In genomic region chr22:25661067-25661466, GRCh38 we compare ENCODE assay signal across 1 cellular context.
TF ChIP-seq lines count a peak whose summit lies in the region.

No MANE protein-coding gene starts in this region.

TF ChIP-seq in SK-N-SH, 30 proteins besides CTCF, POLR2A, EP300 and RAD21 (continued from another document):
- TF ChIP-seq USF2 (IDR thresholded peaks at IDR 0.05; ENCODE audit: borderline replicate concordance, low read depth, low read length) (no peak), TEAD4 (IDR thresholded peaks at IDR 0.05; ENCODE audit: borderline replicate concordance, insufficient read depth) (no peak), CHD2 (IDR thresholded peaks at IDR 0.05; ENCODE audit: low read length, partially characterized antibody) (no peak), MEF2A (IDR thresholded peaks at IDR 0.05; ENCODE audit: borderline replicate concordance, low read depth) (no peak), ELF1 (IDR thresholded peaks at IDR 0.05) (no peak), MXI1 (IDR thresholded peaks at IDR 0.05; ENCODE audit: low read depth, low read length) (no peak), RCOR1 (IDR thresholded peaks at IDR 0.05; ENCODE audit: low read length) (no peak), POLR2AphosphoS5 (IDR thresholded peaks at IDR 0.05; ENCODE audit: low read depth, low read length) (no peak), EZH2phosphoT487 (IDR thresholded peaks at IDR 0.05; ENCODE audit: borderline replicate concordance, low read depth) (no peak), FOXJ3 (CRISPR knock-in tag; IDR thresholded peaks at IDR 0.05) (no peak)
TF ChIP-seq in SK-N-SH: peak in this region for 0.
